ENCODE assay signal across 23 cellular contexts in the genomic region with DNA sequence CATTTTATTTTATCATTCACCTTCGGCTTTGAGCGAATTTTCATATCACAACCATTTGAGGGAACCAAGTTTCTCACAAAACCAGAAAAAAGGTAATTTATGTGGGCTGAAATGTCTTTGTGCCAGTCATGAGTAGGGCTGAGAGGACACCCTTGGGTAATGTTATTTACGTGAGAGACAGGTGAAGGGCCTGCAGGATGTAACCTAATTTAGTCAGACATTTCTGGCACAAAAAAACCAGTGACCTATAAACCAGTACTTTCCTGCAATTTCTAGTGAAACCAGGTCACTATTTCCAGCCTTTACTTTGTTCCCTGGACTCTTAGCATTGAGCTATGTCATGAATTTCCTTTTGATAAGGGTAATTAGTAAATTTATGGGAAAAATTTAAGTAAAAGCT. TPM values are rescaled to one million over a fixed set of nuclear protein-coding genes. Genes with fewer than 3 reads are reported as not detected.
DNase-seq lines count a peak whose midpoint lies in the region; ATAC-seq, FAIRE-seq and TF ChIP-seq lines count a peak whose summit lies in the region.
"Had no signal": no experiment of that assay in that cellular context is flagged by ENCODE, and none has a peak within 500 bp of the region (broad histone marks: within the 10 kb centered on the region; RNA-seq: fewer than 3 reads in every experiment).

No MANE protein-coding gene starts in this region.

- no TSS peak for BruUV-seq in HepG2 (replicated peaks; lab: Mats Ljungman, UMichigan)

- in situ Hi-C loops in HepG2 (cut with HindIII; ENCODE audit: extremely low pct_ligation_motif_present, low pct_unique_long_range_greater_than_20kb) = loop anchor here (5.0 to 25.0 kb wide), 2 partner anchors 274 to 749 kb away; no protein-coding TSS in a partner anchor

- H3K4me3 ChIP-seq in liver (ENCODE audit: low read depth in 1 of 3, low read length in 3 of 3) = no peak overlapping the region
- no peak overlapping the region for H3K4me3 ChIP-seq in HepG2 (replicated peaks in 1 of 3; ENCODE audit: insufficient read depth in 1 of 3, low read depth in 2 of 3, low read length in 3 of 3)
- no peak overlapping the region for H3K4me3 ChIP-seq in right lobe of liver
- H3K4me3 ChIP-seq: A549; BLaER1 treated with 17β-estradiol and CSF1 and Interleukin-3, amounts not matched to agents 10 nM and 100 nM; HAP-1 had no signal

- DNase-seq in HepG2 (ENCODE audit: low spot score) = no peak
- peak; percentile 80 for DNase-seq in cerebellar cortex (ENCODE audit: low spot score)
- no peak for DNase-seq in right lobe of liver
- no peak for DNase-seq in midbrain (lab: John Stamatoyannopoulos, UW)
- no peak for DNase-seq in NCI-H446 treated with DMSO at 0.1 percent for 48 hours (lab: John Stamatoyannopoulos, UW)
- DNase-seq: 8988T; ACHN; AML-193; BE2C; Calu3; CD4-positive, alpha-beta memory T cell; COR-L47; DMS53; DMS79 treated with DMSO at 0.1 percent for 48 hours; GOT3 had no signal

- H3K27me3 ChIP-seq in liver (ENCODE audit: control insufficient read depth in 4 of 4, insufficient read depth in 4 of 4, low read length in 3 of 4) = no peaks in the 10 kb centered on the region
- H3K27me3 ChIP-seq in HepG2 (ENCODE audit: control insufficient read depth in 1 of 2, insufficient read depth in 2 of 2, low read length in 2 of 2) = no peaks in the 10 kb centered on the region
- H3K27me3 ChIP-seq in right lobe of liver = no peaks in the 10 kb centered on the region
- H3K27me3 ChIP-seq: BLaER1 treated with 17β-estradiol and CSF1 and Interleukin-3, amounts not matched to agents 10 nM and 100 nM had no signal

- H2AFZ ChIP-seq in HepG2 (ENCODE audit: low read length) = no peak overlapping the region

- no peak for TF ChIP-seq EP300 in HepG2 (IDR thresholded peaks at IDR 0.05; ENCODE audit: low read depth in 2 of 2, low read length in 2 of 2)
- no peak for TF ChIP-seq EP300 in HepG2 (CRISPR knock-in tag; IDR thresholded peaks at IDR 0.05; ENCODE audit: borderline replicate concordance)

- TF ChIP-seq CTCF in liver (IDR thresholded peaks at IDR 0.05; ENCODE audit: low read depth, low read length, missing input control) = no peak
- no peak for TF ChIP-seq CTCF in HepG2 (CRISPR knock-in tag; IDR thresholded peaks at IDR 0.05)
- TF ChIP-seq CTCF in right lobe of liver (IDR thresholded peaks at IDR 0.05) = no peak

- no peak overlapping the region for H3K9ac ChIP-seq in liver (ENCODE audit: low read depth in 1 of 2, low read length in 2 of 2)
- no peak overlapping the region for H3K9ac ChIP-seq in HepG2 (ENCODE audit: insufficient read depth, low read depth, low read length)
- H3K9ac ChIP-seq: BLaER1 treated with 17β-estradiol and CSF1 and Interleukin-3, amounts not matched to agents 10 nM and 100 nM had no signal

- POLR2A ChIA-PET in HepG2 (lab: Yijun Ruan, JAX) = no interaction called here

- no peak for FAIRE-seq in HepG2 (lab: Jason Lieb, UNC)
- FAIRE-seq: A549, G401.6, GM19239, H54 had no signal

- no peak for TF ChIP-seq POLR2A in HepG2 (IDR thresholded peaks at IDR 0.05; ENCODE audit: insufficient read depth in 1 of 2, low read depth in 2 of 2, low read length in 2 of 2)
- TF ChIP-seq POLR2A in right lobe of liver (IDR thresholded peaks at IDR 0.05) = no peak

- CTCF ChIA-PET in HepG2 (lab: Yijun Ruan, JAX; ENCODE audit: low intra/inter-chr PET ratio, low total read pairs) = no interaction called here

- H3K27ac ChIP-seq in liver (ENCODE audit: low read depth in 1 of 2, low read length in 2 of 2) = peak overlapping the region; percentile 58 to 61
- no peak overlapping the region for H3K27ac ChIP-seq in HepG2 (ENCODE audit: extremely low read length, insufficient read depth, low read length)
- no peak overlapping the region for H3K27ac ChIP-seq in right lobe of liver
- H3K27ac ChIP-seq: A549; BLaER1 treated with 17β-estradiol and CSF1 and Interleukin-3, amounts not matched to agents 10 nM and 100 nM had no signal

- H3K4me1 ChIP-seq in liver (ENCODE audit: control insufficient read depth in 4 of 4, insufficient read depth in 4 of 4, low read length in 3 of 4) = no peaks in the 10 kb centered on the region
- H3K4me1 ChIP-seq in HepG2 (ENCODE audit: insufficient read depth, low read length) = no peaks in the 10 kb centered on the region
- no peaks in the 10 kb centered on the region for H3K4me1 ChIP-seq in right lobe of liver
- H3K4me1 ChIP-seq: A549, BE2C had no signal

- intact Hi-C loops in HepG2 (cut with micrococcal nuclease; ENCODE audit: unreplicated experiment) = no loop called here
- intact Hi-C loops in right lobe of liver (cut with DNase I) = loop anchor here (5.0 to 10.0 kb wide), 2 partner anchors 261 to 264 kb away; no protein-coding TSS in a partner anchor

- TF ChIP-seq RAD21 in liver (IDR thresholded peaks at IDR 0.05) (no peak), HepG2 (CRISPR knock-in tag; IDR thresholded peaks at IDR 0.05) (no peak)

- H3K79me2 ChIP-seq in HepG2 (ENCODE audit: insufficient read depth, low read length) = no peaks in the 10 kb centered on the region

- H3K4me2 ChIP-seq in HepG2 (ENCODE audit: low read depth, low read length) = no peak overlapping the region
- H3K4me2 ChIP-seq: A549; BLaER1 treated with 17β-estradiol and CSF1 and Interleukin-3, amounts not matched to agents 10 nM and 100 nM had no signal

- no peak for ATAC-seq in HepG2
- peak in 3 of 4 donors; percentile 31 to 81 (median 40) for ATAC-seq in right lobe of liver
- no peak for ATAC-seq in GM21825 (IDR thresholded peaks at IDR 0.05; ENCODE audit: unreplicated experiment)

- H3K9me3 ChIP-seq in liver (ENCODE audit: control insufficient read depth in 4 of 4, low read length in 3 of 4) (no peaks in the 10 kb centered on the region), HepG2 (ENCODE audit: low read length) (no peaks in the 10 kb centered on the region), right lobe of liver (no peaks in the 10 kb centered on the region)
- H3K9me3 ChIP-seq: A549; BE2C; BLaER1 treated with 17β-estradiol and CSF1 and Interleukin-3, amounts not matched to agents 10 nM and 100 nM; HAP-1 had no signal

- no peaks in the 10 kb centered on the region for H3K36me3 ChIP-seq in liver (ENCODE audit: control insufficient read depth in 4 of 4, insufficient read depth in 3 of 4, low read depth in 1 of 4, low read length in 3 of 4)
- no peaks in the 10 kb centered on the region for H3K36me3 ChIP-seq in HepG2 (replicated peaks in 1 of 2; ENCODE audit: control insufficient read depth in 1 of 2, insufficient read depth in 2 of 2, low read length in 2 of 2)
- no peaks in the 10 kb centered on the region for H3K36me3 ChIP-seq in right lobe of liver
- H3K36me3 ChIP-seq: BE2C; BLaER1 treated with 17β-estradiol and CSF1 and Interleukin-3, amounts not matched to agents 10 nM and 100 nM; HAP-1 had no signal

- no peaks in the 10 kb centered on the region for H4K20me1 ChIP-seq in HepG2 (ENCODE audit: insufficient read depth, low read length)
- H4K20me1 ChIP-seq: BLaER1 treated with 17β-estradiol and CSF1 and Interleukin-3, amounts not matched to agents 10 nM and 100 nM had no signal

- 75% methylated on average over 3 of the region's 3 CpGs for WGBS in liver
- WGBS in HepG2 (ENCODE audit: low lambda C conversion rate) = 11% methylated on average over 3 of the region's 3 CpGs
- WGBS in right lobe of liver (ENCODE audit: insufficient coverage, low coverage, low lambda C conversion rate, missing lambda C conversion rate) = 66% methylated on average over 3 of the region's 3 CpGs

RNA-seq across cellular contexts. Expression of a gene that starts 17.2 kb away (rescaled TPM):
- 1 to 10 TPM; 1.2 to 1.6 TPM for total RNA-seq in liver
- polyA plus RNA-seq in liver = 1 to 10 TPM in 1 of 2 donors, under 1 TPM in 1; 0.75 to 1.1 TPM
- total RNA-seq in HepG2 (2016; rRNA removed; fragmentation: Illumina TruSeq; extraction: Trizol) = 2.8 and 3.3 TPM in 2 replicates
- 1.2 and 2.0 TPM in 2 replicates for total RNA-seq in HepG2 (2016; cell fraction: cytosol; rRNA removed; fragmentation: Illumina TruSeq; extraction: Trizol; ENCODE audit: low read depth)
- 3.4 and 3.8 TPM in 2 replicates for total RNA-seq in HepG2 (2016; cell fraction: insoluble cytoplasmic fraction; rRNA removed; fragmentation: Illumina TruSeq; extraction: Trizol)
- total RNA-seq in HepG2 (2016; cell fraction: membrane; rRNA removed; fragmentation: Illumina TruSeq; extraction: Trizol) = 1.9 and 2.1 TPM in 2 replicates
- total RNA-seq in HepG2 (2016; cell fraction: nucleus; rRNA removed; fragmentation: Illumina TruSeq; extraction: Trizol) = 3.8 and 6.0 TPM in 2 replicates
- polyA plus RNA-seq in HepG2 (2011; rRNA removed) = 0.78 and 1.1 TPM in 2 replicates
- polyA plus RNA-seq in HepG2 (2011; cell fraction: cytosol; rRNA removed) = 0.64 and 0.81 TPM in 2 replicates
- 0.45 and 0.71 TPM in 2 replicates for polyA plus RNA-seq in HepG2 (2011; cell fraction: nucleus; rRNA removed)
- polyA plus RNA-seq in HepG2 (2012) = 2.5 and 3.9 TPM in 2 replicates
- 0.85 and 0.99 TPM in 2 replicates for polyA plus RNA-seq in HepG2 (2016; cell fraction: cytosol; fragmentation: Illumina TruSeq; extraction: Trizol; ENCODE audit: low read depth)
- polyA plus RNA-seq in HepG2 (2016; cell fraction: insoluble cytoplasmic fraction; fragmentation: Illumina TruSeq; extraction: Trizol; ENCODE audit: low read depth) = 4.0 and 4.9 TPM in 2 replicates
- polyA plus RNA-seq in HepG2 (2016; cell fraction: membrane; fragmentation: Illumina TruSeq; extraction: Trizol; ENCODE audit: low read depth) = 1.1 and 1.7 TPM in 2 replicates
- 5.2 and 9.4 TPM in 2 replicates for polyA plus RNA-seq in HepG2 (2016; cell fraction: nucleus; fragmentation: Illumina TruSeq; extraction: Trizol; ENCODE audit: insufficient read depth, low read depth)
- 0.18 and 0.44 TPM in 2 replicates for polyA minus RNA-seq in HepG2 (2011; rRNA and poly(A)+ RNA removed; ENCODE audit: low replicate concordance)
- polyA minus RNA-seq in HepG2 (2011; cell fraction: cytosol; rRNA and poly(A)+ RNA removed) = 0.69 and 1.4 TPM in 2 replicates
- polyA minus RNA-seq in HepG2 (2011; cell fraction: nucleus; rRNA and poly(A)+ RNA removed) = 4.2 and 4.8 TPM in 2 replicates
- total RNA-seq in right lobe of liver = 1 to 10 TPM in 2 of 6 experiments, under 1 TPM in 4; 0.49 to 1.8 (median 0.93) TPM

RNA-seq across cellular contexts. Expression of a gene that starts 51.0 kb away (rescaled TPM):
- total RNA-seq in liver = 10 to 100 TPM in 1 of 2 donors, 1 to 10 TPM in 1; 6.1 to 15.7 TPM
- 1 to 10 TPM; 4.9 to 5.1 TPM for polyA plus RNA-seq in liver
- 42.7 and 72.3 TPM in 2 replicates for total RNA-seq in HepG2 (2016; rRNA removed; fragmentation: Illumina TruSeq; extraction: Trizol)
- 6.9 and 11.3 TPM in 2 replicates for total RNA-seq in HepG2 (2016; cell fraction: cytosol; rRNA removed; fragmentation: Illumina TruSeq; extraction: Trizol; ENCODE audit: low read depth)
- total RNA-seq in HepG2 (2016; cell fraction: insoluble cytoplasmic fraction; rRNA removed; fragmentation: Illumina TruSeq; extraction: Trizol) = 42.3 and 71.1 TPM in 2 replicates
- total RNA-seq in HepG2 (2016; cell fraction: membrane; rRNA removed; fragmentation: Illumina TruSeq; extraction: Trizol) = 11.0 and 14.9 TPM in 2 replicates
- 30.4 and 38.7 TPM in 2 replicates for total RNA-seq in HepG2 (2016; cell fraction: nucleus; rRNA removed; fragmentation: Illumina TruSeq; extraction: Trizol)
- 2.4 and 2.9 TPM in 2 replicates for polyA plus RNA-seq in HepG2 (2011; rRNA removed)
- polyA plus RNA-seq in HepG2 (2011; cell fraction: cytosol; rRNA removed) = 0.98 and 1.6 TPM in 2 replicates
- polyA plus RNA-seq in HepG2 (2011; cell fraction: nucleus; rRNA removed) = 2.6 and 3.5 TPM in 2 replicates
- 13.0 and 18.1 TPM in 2 replicates for polyA plus RNA-seq in HepG2 (2012)
- polyA plus RNA-seq in HepG2 (2016; cell fraction: cytosol; fragmentation: Illumina TruSeq; extraction: Trizol; ENCODE audit: low read depth) = 1.2 TPM in 2 replicates
- polyA plus RNA-seq in HepG2 (2016; cell fraction: insoluble cytoplasmic fraction; fragmentation: Illumina TruSeq; extraction: Trizol; ENCODE audit: low read depth) = 36.6 and 42.3 TPM in 2 replicates
- 3.0 and 3.3 TPM in 2 replicates for polyA plus RNA-seq in HepG2 (2016; cell fraction: membrane; fragmentation: Illumina TruSeq; extraction: Trizol; ENCODE audit: low read depth)
- polyA plus RNA-seq in HepG2 (2016; cell fraction: nucleus; fragmentation: Illumina TruSeq; extraction: Trizol; ENCODE audit: insufficient read depth, low read depth) = 15.9 and 18.8 TPM in 2 replicates
- 18.2 and 26.2 TPM in 2 replicates for polyA minus RNA-seq in HepG2 (2011; rRNA and poly(A)+ RNA removed; ENCODE audit: low replicate concordance)
- 4.9 and 5.5 TPM in 2 replicates for polyA minus RNA-seq in HepG2 (2011; cell fraction: cytosol; rRNA and poly(A)+ RNA removed)
- polyA minus RNA-seq in HepG2 (2011; cell fraction: nucleus; rRNA and poly(A)+ RNA removed) = 56.8 and 69.8 TPM in 2 replicates
- 10 to 100 TPM in 4 of 6 experiments, 1 to 10 TPM in 2; 7.1 to 29.3 (median 21.1) TPM for total RNA-seq in right lobe of liver

Comparison
In these comparisons a context has a peak if more than half of its experiments do, and no peak if none do; other contexts are left out.
1. H3K27ac ChIP-seq: peak in liver (2 of 2); none in HepG2 (single experiment) and right lobe of liver (0 of 3).
2. ATAC-seq: peak in right lobe of liver (3 of 4); none in HepG2 (single experiment) and GM21825 (single experiment).